Comparison of ENCODE assay signal across 13 cellular contexts in the genomic region with DNA sequence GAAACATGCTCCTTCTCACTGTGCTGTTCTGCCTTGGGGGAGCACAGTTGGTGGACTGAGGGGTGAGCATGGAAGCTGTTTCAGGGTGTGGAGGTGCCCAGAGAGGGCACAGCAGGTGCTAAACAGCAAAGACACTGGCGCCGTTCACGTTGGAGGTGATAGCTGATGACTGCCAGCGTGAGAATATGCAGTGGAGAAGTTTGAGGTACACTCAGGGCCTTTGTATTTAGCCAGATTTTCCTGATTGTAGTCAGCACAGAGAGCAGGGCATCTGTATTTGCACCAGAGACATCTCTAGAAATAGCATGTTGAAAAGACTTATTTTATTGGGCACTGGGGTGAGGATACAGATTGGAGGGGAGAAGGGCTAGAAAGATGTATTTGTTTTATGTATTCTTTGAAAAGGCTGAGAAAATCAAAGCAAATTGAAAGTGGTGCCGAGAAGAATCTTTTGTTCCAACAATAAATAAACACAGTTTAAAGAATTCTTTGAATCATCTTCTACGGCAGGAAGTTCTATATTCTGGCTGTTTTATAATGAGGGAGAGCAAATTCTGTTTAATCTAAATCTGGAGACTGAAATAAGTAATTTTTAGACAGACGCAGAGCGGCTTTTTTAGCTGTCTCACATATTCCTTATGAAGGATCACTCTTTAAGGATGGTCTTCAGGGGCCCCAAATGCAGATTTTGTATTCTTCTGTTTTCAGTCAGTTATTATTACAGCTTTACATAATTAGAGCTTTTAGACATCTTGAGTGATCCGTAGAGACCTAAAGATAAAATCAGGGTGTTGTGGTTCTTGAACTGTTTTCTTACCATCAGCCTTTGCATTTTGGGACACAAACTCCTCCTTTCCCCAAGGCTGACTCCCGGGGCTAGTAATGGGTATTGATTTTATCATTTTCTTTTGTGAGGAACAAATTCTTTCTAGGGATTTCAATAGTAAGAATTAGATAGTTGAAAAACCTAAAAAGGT. TPM values are rescaled to one million over a fixed set of nuclear protein-coding genes. Genes with fewer than 3 reads are reported as not detected.
DNase-seq lines count a peak whose midpoint lies in the region; ATAC-seq and TF ChIP-seq lines count a peak whose summit lies in the region.
"Had no signal": no experiment of that assay in that cellular context is flagged by ENCODE, and none has a peak within 500 bp of the region (broad histone marks: within the 10 kb centered on the region; RNA-seq: fewer than 3 reads in every experiment).

No MANE protein-coding gene starts in this region.

- DNase-seq in EH (ENCODE audit: low read depth): peak; percentile 74
- DNase-seq in SJSA1 (ENCODE audit: low read depth in 1 of 2, low spot score in 2 of 2): peak in 1 of 2 experiments; percentile 71
- no peak for DNase-seq in gastrocnemius medialis
- DNase-seq in H4 (ENCODE audit: low spot score): no peak
- DNase-seq in activated gamma-delta T cell treated with Interleukin-2 at 50 U/mL for 16 hours: no peak
- DNase-seq in LoVo (ENCODE audit: low spot score): no peak
- DNase-seq: activated CD4-positive, alpha-beta T cell treated with anti-CD3 and anti-CD28 coated beads for 4 hours; activated T-cell treated with anti-CD3 and anti-CD28 coated beads, Interleukin-2, amount 50 U/mL, for 1 hour; EL had no signal

- no peak for TF ChIP-seq POLR2A in gastroesophageal sphincter (IDR thresholded peaks at IDR 0.05)
- TF ChIP-seq POLR2A in gastrocnemius medialis (IDR thresholded peaks at IDR 0.05): no peak

- H3K27ac ChIP-seq in SJSA1: peak overlapping the region; percentile 61
- H3K27ac ChIP-seq in gastroesophageal sphincter: peak overlapping the region in 3 of 4 donors; percentile 22 to 55 (median 44)
- peak overlapping the region; percentile 18 to 69 (median 52) for H3K27ac ChIP-seq in gastrocnemius medialis
- H3K27ac ChIP-seq: C4-2B, neutrophil had no signal

- H3K27me3 ChIP-seq in SJSA1 (replicated peaks) (no peaks in the 10 kb centered on the region), gastroesophageal sphincter (no peaks in the 10 kb centered on the region), gastrocnemius medialis (no peaks in the 10 kb centered on the region)

- TF ChIP-seq CTCF in gastroesophageal sphincter (IDR thresholded peaks at IDR 0.05): no peak
- no peak for TF ChIP-seq CTCF in gastrocnemius medialis (IDR thresholded peaks at IDR 0.05 in 4 of 5, conservative IDR thresholded peaks at IDR 0.05 in 1 of 5)

- H3K36me3 ChIP-seq in SJSA1 (peaks cover 84% of the 10 kb centered on the region), gastroesophageal sphincter (peaks cover 0 to 77% of the 10 kb centered on the region in 2 donors), gastrocnemius medialis (peaks cover 0 to 24% of the 10 kb centered on the region in 2 donors)
- H3K36me3 ChIP-seq: neutrophil had no signal

- peaks cover 50% of the 10 kb centered on the region for H3K4me1 ChIP-seq in SJSA1 (replicated peaks)
- H3K4me1 ChIP-seq in gastroesophageal sphincter: peaks cover 0 to 38% (median 3%) of the 10 kb centered on the region in 3 donors
- H3K4me1 ChIP-seq in gastrocnemius medialis: peaks cover 50 to 56% of the 10 kb centered on the region in 2 donors

- no peak for ATAC-seq in gastroesophageal sphincter
- ATAC-seq in gastrocnemius medialis: no peak
- no peak for ATAC-seq in GM19467 (IDR thresholded peaks at IDR 0.05; ENCODE audit: unreplicated experiment)

- 46 to 47% methylated on average over 10 of the region's 10 CpGs for WGBS in gastroesophageal sphincter (ENCODE audit: low coverage in 1 of 2), 2 donors

- H3K9me3 ChIP-seq in SJSA1 (replicated peaks): no peaks in the 10 kb centered on the region
- no peaks in the 10 kb centered on the region for H3K9me3 ChIP-seq in gastroesophageal sphincter
- no peaks in the 10 kb centered on the region for H3K9me3 ChIP-seq in gastrocnemius medialis
- H3K9me3 ChIP-seq: neutrophil had no signal

- intact Hi-C loops in gastrocnemius medialis (cut with DNase I; ENCODE audit: low total_unique reads): no loop called here

- no peak for TF ChIP-seq EP300 in gastroesophageal sphincter (IDR thresholded peaks at IDR 0.05)

- H3K4me3 ChIP-seq in SJSA1 (no peak overlapping the region), gastroesophageal sphincter (no peak overlapping the region), gastrocnemius medialis (no peak overlapping the region)

- in situ Hi-C loops in gastrocnemius medialis (cut with MboI; ENCODE audit: low sequenced_read_pairs in 4 of 4): no loop called here

RNA-seq across cellular contexts. Expression of a gene that starts 7.1 kb away (rescaled TPM):
- 31.1 and 52.6 TPM in 2 replicates for total RNA-seq in SJSA1 (2014; rRNA removed; shearing (Covaris generic))
- total RNA-seq in gastroesophageal sphincter (100 to 1,000 TPM in 2 of 4 donors, 10 to 100 TPM in 2; 48.3 to 128 (median 96.2) TPM), gastrocnemius medialis (100 to 1,000 TPM in 1 of 4 donors, 10 to 100 TPM in 3; 54.7 to 124 (median 91.2) TPM)
- 57.8 and 75.1 TPM in 2 replicates for total RNA-seq in H4 (2014; rRNA removed; shearing (Covaris generic))
